Comparison of ENCODE assay signal across 8 cellular contexts in the genomic region with DNA sequence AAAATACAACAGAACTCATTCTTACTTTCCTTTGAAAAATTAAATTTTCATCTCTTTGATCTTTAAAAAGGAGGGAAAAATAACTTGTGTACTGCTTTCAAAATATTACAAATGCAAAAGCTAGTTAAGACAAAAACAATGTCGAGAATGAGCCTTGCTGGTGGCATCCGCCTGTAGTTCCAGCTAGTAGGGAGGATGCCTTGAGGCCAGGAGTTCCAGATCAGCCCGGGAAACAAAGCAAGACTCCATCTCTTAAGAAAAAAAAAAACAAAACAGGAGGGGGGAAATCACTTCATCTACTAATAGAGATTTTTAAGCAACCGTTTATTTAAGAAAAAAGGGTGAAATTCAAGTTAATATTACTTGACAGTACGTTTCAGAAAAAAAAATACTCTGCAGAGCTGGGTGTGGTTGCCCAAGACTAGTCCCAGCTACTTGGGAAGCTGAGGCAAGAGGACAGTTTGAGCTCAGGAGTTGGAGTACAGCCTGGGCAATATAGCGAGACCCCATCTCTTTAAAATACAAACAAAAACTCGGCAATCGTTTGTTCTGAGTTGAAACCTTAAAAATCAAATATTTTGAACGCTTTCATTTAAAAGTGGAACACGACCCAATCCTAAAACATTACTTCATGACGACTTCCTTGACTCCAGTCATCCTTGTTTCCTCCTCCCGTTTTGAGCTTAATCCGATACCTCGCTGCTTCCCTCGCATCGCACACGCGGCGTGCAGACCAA. TPM values are rescaled to one million over a fixed set of nuclear protein-coding genes. Genes with fewer than 3 reads are reported as not detected.
A peak's percentile ranks its signal among the peaks of the same experiment; 100 is the strongest.
DNase-seq lines count a peak whose midpoint lies in the region; ATAC-seq, FAIRE-seq and TF ChIP-seq lines count a peak whose summit lies in the region.

No MANE protein-coding gene starts in this region.

- H3K4me1 Mint-ChIP-seq in osteocyte (ENCODE audit: unreplicated experiment) = peaks cover 37% of the 10 kb centered on the region

- CTCF ChIA-PET in endothelial cell of umbilical vein (lab: Charles Lee) = interaction anchor here (1.1 to 1.4 kb wide), 3 partner anchors 17 to 54 kb away, joined by 3 to 7 read pairs (median 3); no protein-coding TSS in a partner anchor

- H3K9ac ChIP-seq in OCI-LY1 (ENCODE audit: low read length) (peak overlapping the region; percentile 91), endothelial cell of umbilical vein (replicated peaks; ENCODE audit: extremely low read depth, insufficient read depth, low read length) (peak overlapping the region; percentile 94)

- H3K27ac ChIP-seq in OCI-LY1 (ENCODE audit: low read depth, low read length, poor library complexity, severe bottlenecking) (no peak overlapping the region), endothelial cell of umbilical vein (ENCODE audit: insufficient read depth, low read depth, low read length) (peak overlapping the region; percentile 72)

- H3K4me2 ChIP-seq in OCI-LY1 (ENCODE audit: low read length) = peak overlapping the region; percentile 73
- H3K4me2 ChIP-seq in endothelial cell of umbilical vein (ENCODE audit: insufficient read depth, low read length) = peak overlapping the region; percentile 95

- H3K36me3 Mint-ChIP-seq in osteocyte (ENCODE audit: unreplicated experiment) = peaks cover 4% of the 10 kb centered on the region

- peak overlapping the region; percentile 95 for H3K4me3 Mint-ChIP-seq in osteocyte (ENCODE audit: unreplicated experiment)

- no peak for TF ChIP-seq POLR2A in endothelial cell of umbilical vein (IDR thresholded peaks at IDR 0.05; ENCODE audit: low read depth, low read length)

- intact Hi-C loops in endothelial cell of umbilical vein (cut with micrococcal nuclease) = loop anchor here (1.0 to 5.0 kb wide), 5 partner anchors 30 to 281 kb away; a partner anchor contains a TSS

- H3K79me2 ChIP-seq in OCI-LY1 (ENCODE audit: insufficient read depth, low read length) = peaks cover 54% of the 10 kb centered on the region
- H3K79me2 ChIP-seq in endothelial cell of umbilical vein (ENCODE audit: control insufficient read depth, insufficient read depth, low read length) = peaks cover 56% of the 10 kb centered on the region

- peaks cover 23% of the 10 kb centered on the region for H3K4me1 ChIP-seq in OCI-LY1 (ENCODE audit: insufficient read depth, low read length, severe bottlenecking)
- H3K4me1 ChIP-seq in endothelial cell of umbilical vein (ENCODE audit: control insufficient read depth, extremely low read depth, insufficient read depth, low read length) = peaks cover 14% of the 10 kb centered on the region

- peaks cover 11% of the 10 kb centered on the region; the same call in 1 of the 2 replicates for H3K36me3 ChIP-seq in OCI-LY1 (ENCODE audit: insufficient read depth, low read length)
- no peaks in the 10 kb centered on the region for H3K36me3 ChIP-seq in endothelial cell of umbilical vein (ENCODE audit: control insufficient read depth in 2 of 2, extremely low read depth in 1 of 2, insufficient read depth in 2 of 2, low read length in 2 of 2)

- BruUV-seq in endothelial cell of umbilical vein (replicated peaks; lab: Mats Ljungman, UMichigan) = TSS peak; percentile 26

- TF ChIP-seq CTCF in OCI-LY1 (IDR thresholded peaks at IDR 0.05; ENCODE audit: low read length) = no peak
- TF ChIP-seq CTCF in endothelial cell of umbilical vein (IDR thresholded peaks at IDR 0.05; ENCODE audit: extremely low read depth in 1 of 2, insufficient read depth in 1 of 2, low read depth in 1 of 2, low read length in 2 of 2) = no peak
- no peak for TF ChIP-seq CTCF in osteocyte (IDR thresholded peaks at IDR 0.05)

- ATAC-seq in GM19324 (IDR thresholded peaks at IDR 0.05; ENCODE audit: low FRiP score, unreplicated experiment) = no peak
- ATAC-seq in activated CD4-positive, CD25-positive, alpha-beta regulatory T cell treated with anti-CD3 and anti-CD28 coated beads, Interleukin-2, amount 50 U/mL, for 24 hours = no peak

- dilution Hi-C loops in endothelial cell of umbilical vein (cut with MboI; ENCODE audit: extremely low pct_ligation_motif_present, low sequenced_read_pairs) = no loop called here

- H4K20me1 ChIP-seq in OCI-LY1 (ENCODE audit: insufficient read depth, low read length) (peaks cover 6% of the 10 kb centered on the region; the same call in 1 of the 2 replicates), endothelial cell of umbilical vein (replicated peaks; ENCODE audit: control insufficient read depth, extremely low read depth, insufficient read depth, low read length) (peaks cover 18% of the 10 kb centered on the region)

- H3K4me3 ChIP-seq in GM08714 (ENCODE audit: low read length) (peak overlapping the region; percentile 89), OCI-LY1 (ENCODE audit: low read depth, low read length, poor library complexity, severe bottlenecking) (peak overlapping the region; percentile 89), endothelial cell of umbilical vein (replicated peaks in 1 of 3; ENCODE audit: insufficient read depth in 1 of 3, low read depth in 1 of 3, low read length in 3 of 3) (peak overlapping the region; percentile 55 to 96 (median 91))

- H3K27me3 ChIP-seq in OCI-LY1 (ENCODE audit: insufficient read depth, low read length) = no peaks in the 10 kb centered on the region
- peaks cover 0 to 8% of the 10 kb centered on the region in 2 experiments for H3K27me3 ChIP-seq in endothelial cell of umbilical vein (ENCODE audit: control insufficient read depth in 2 of 2, insufficient read depth in 2 of 2, low read length in 2 of 2)

- no peaks in the 10 kb centered on the region for H3K9me1 ChIP-seq in endothelial cell of umbilical vein (replicated peaks; ENCODE audit: control insufficient read depth, extremely low read depth, insufficient read depth, low read length)

- no peaks in the 10 kb centered on the region for H3K9me3 Mint-ChIP-seq in osteocyte (ENCODE audit: unreplicated experiment)

- no peak for FAIRE-seq in endothelial cell of umbilical vein (lab: Jason Lieb, UNC)

- no peaks in the 10 kb centered on the region for H3K9me2 ChIP-seq in OCI-LY1 (ENCODE audit: low read depth, low read length)

- no peak overlapping the region for H2AFZ ChIP-seq in OCI-LY1 (ENCODE audit: low read length)
- H2AFZ ChIP-seq in endothelial cell of umbilical vein (ENCODE audit: low read depth, low read length) = peak overlapping the region; percentile 44

- POLR2A ChIA-PET in endothelial cell of umbilical vein (lab: Charles Lee) = no interaction called here

- DNase-seq in endothelial cell of umbilical vein (ENCODE audit: low read depth, low spot score) = no peak
- DNase-seq in osteocyte (ENCODE audit: extremely low spot score, unreplicated experiment) = no peak
- DNase-seq in activated CD4-positive, CD25-positive, alpha-beta regulatory T cell (lab: John Stamatoyannopoulos, UW) = no peak
- no peak for DNase-seq in T-helper 9 cell

- peaks cover 4% of the 10 kb centered on the region for H3K9me3 ChIP-seq in OCI-LY1 (ENCODE audit: low read length)
- no peaks in the 10 kb centered on the region for H3K9me3 ChIP-seq in endothelial cell of umbilical vein (replicated peaks; ENCODE audit: control insufficient read depth, insufficient read depth, low read length)

- peaks cover 6% of the 10 kb centered on the region for H3K27me3 Mint-ChIP-seq in osteocyte (ENCODE audit: unreplicated experiment)

- H3K27ac Mint-ChIP-seq in osteocyte (ENCODE audit: unreplicated experiment) = peak overlapping the region; percentile 94

- H3F3A ChIP-seq in OCI-LY1 (ENCODE audit: insufficient read depth, low read length) = no peaks in the 10 kb centered on the region

TF ChIP-seq in endothelial cell of umbilical vein, 7 proteins besides CTCF, POLR2A, EP300 and RAD21 (continues in another document):
- TF ChIP-seq JUN (IDR thresholded peaks at IDR 0.05; ENCODE audit: borderline replicate concordance, insufficient read depth, insufficient read length, low read depth) (no peak), MYC (IDR thresholded peaks at IDR 0.05; ENCODE audit: low read depth, low read length) (no peak), EZH2 (IDR thresholded peaks at IDR 0.05; ENCODE audit: borderline replicate concordance, low read depth, low read length, severe bottlenecking) (no peak), FOS (IDR thresholded peaks at IDR 0.05; ENCODE audit: borderline replicate concordance, insufficient read depth, low read length) (no peak)
- TF ChIP-seq, protein P1, sequence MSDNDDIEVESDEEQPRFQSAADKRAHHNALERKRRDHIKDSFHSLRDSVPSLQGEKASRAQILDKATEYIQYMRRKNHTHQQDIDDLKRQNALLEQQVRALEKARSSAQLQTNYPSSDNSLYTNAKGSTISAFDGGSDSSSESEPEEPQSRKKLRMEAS (IDR thresholded peaks at IDR 0.05; ENCODE audit: insufficient read depth, insufficient read length) = no peak

RNA-seq across cellular contexts. Expression of a gene that starts 1.2 kb away (rescaled TPM):
- total RNA-seq in endothelial cell of umbilical vein (110 and 113 TPM in 2 replicates), osteocyte (71.5 and 73.4 TPM in 2 replicates)
- 21.1 and 24.4 TPM in 2 replicates for polyA plus RNA-seq in endothelial cell of umbilical vein
- polyA plus RNA-seq in endothelial cell of umbilical vein (2011; cell fraction: cytosol; rRNA removed) = 28.5 and 36.2 TPM in 2 replicates
- 40.0 and 50.1 TPM in 2 replicates for polyA plus RNA-seq in endothelial cell of umbilical vein (2011; cell fraction: nucleus; rRNA removed)
- polyA plus RNA-seq in endothelial cell of umbilical vein (2012) = 45.8 and 86.1 TPM in 2 replicates
- polyA minus RNA-seq in endothelial cell of umbilical vein = 62.6 and 78.6 TPM in 2 replicates
- 29.5 TPM for polyA minus RNA-seq in endothelial cell of umbilical vein (2011; cell fraction: cytosol; rRNA and poly(A)+ RNA removed)
- 35.2 and 47.9 TPM in 2 replicates for polyA minus RNA-seq in endothelial cell of umbilical vein (2011; cell fraction: nucleus; rRNA and poly(A)+ RNA removed)

RNA-seq across cellular contexts. Expression of a gene that starts 50.5 kb away (rescaled TPM):
- total RNA-seq in endothelial cell of umbilical vein (9.7 and 12.5 TPM in 2 replicates), osteocyte (18.4 and 18.9 TPM in 2 replicates)
- polyA plus RNA-seq in endothelial cell of umbilical vein = 10.1 and 10.4 TPM in 2 replicates
- polyA plus RNA-seq in endothelial cell of umbilical vein (2011; cell fraction: cytosol; rRNA removed) = 9.4 and 10.7 TPM in 2 replicates
- polyA plus RNA-seq in endothelial cell of umbilical vein (2011; cell fraction: nucleus; rRNA removed) = 12.6 and 13.8 TPM in 2 replicates
- 10.1 and 11.4 TPM in 2 replicates for polyA plus RNA-seq in endothelial cell of umbilical vein (2012)
- 10.4 and 10.8 TPM in 2 replicates for polyA minus RNA-seq in endothelial cell of umbilical vein
- 3.9 TPM for polyA minus RNA-seq in endothelial cell of umbilical vein (2011; cell fraction: cytosol; rRNA and poly(A)+ RNA removed)
- polyA minus RNA-seq in endothelial cell of umbilical vein (2011; cell fraction: nucleus; rRNA and poly(A)+ RNA removed) = 4.8 and 5.0 TPM in 2 replicates

RNA-seq across cellular contexts. Expression of a gene that starts 50.6 kb away (rescaled TPM):
- total RNA-seq in endothelial cell of umbilical vein = 13.8 and 20.5 TPM in 2 replicates
- 2.3 and 3.2 TPM in 2 replicates for polyA plus RNA-seq in endothelial cell of umbilical vein
- 3.7 and 4.0 TPM in 2 replicates for polyA plus RNA-seq in endothelial cell of umbilical vein (2011; cell fraction: cytosol; rRNA removed)
- polyA plus RNA-seq in endothelial cell of umbilical vein (2011; cell fraction: nucleus; rRNA removed) = 2.3 and 2.7 TPM in 2 replicates
- polyA plus RNA-seq in endothelial cell of umbilical vein (2012) = 7.6 and 9.6 TPM in 2 replicates
- 4.8 and 5.6 TPM in 2 replicates for polyA minus RNA-seq in endothelial cell of umbilical vein
- polyA minus RNA-seq in endothelial cell of umbilical vein (2011; cell fraction: cytosol; rRNA and poly(A)+ RNA removed) = 10.7 TPM
- polyA minus RNA-seq in endothelial cell of umbilical vein (2011; cell fraction: nucleus; rRNA and poly(A)+ RNA removed) = 2.5 and 3.3 TPM in 2 replicates
- total RNA-seq in osteocyte = 33.7 and 37.4 TPM in 2 replicates
